8 cellular contexts compared by ENCODE assay signal in the genomic region with DNA sequence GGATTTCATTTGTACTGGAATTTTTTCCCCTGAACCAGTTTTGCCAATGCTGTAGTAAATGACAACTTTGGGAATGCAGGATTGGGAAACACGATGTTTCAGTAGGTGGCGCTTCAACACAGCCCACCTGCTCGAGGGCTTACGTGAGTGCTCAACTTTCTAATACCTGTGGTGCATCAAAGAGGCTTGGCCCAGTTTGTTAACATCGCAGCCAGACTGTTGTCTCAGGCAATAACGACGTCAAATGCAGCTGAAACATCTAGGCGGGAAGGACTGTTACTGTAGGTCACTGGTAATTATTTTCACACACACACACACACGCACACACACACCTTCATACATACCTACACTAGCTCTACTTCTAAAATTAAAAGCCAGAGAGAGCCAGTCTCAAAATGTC.
A peak's percentile ranks its signal among the peaks of the same experiment; 100 is the strongest.
DNase-seq lines count a peak whose midpoint lies in the region; ATAC-seq and TF ChIP-seq lines count a peak whose summit lies in the region.

No MANE protein-coding gene starts in this region.

- 14% methylated on average over 9 of the region's 9 CpGs for WGBS in hepatocyte (ENCODE audit: low lambda C conversion rate, missing lambda C conversion rate)

- H4K20me1 ChIP-seq in Loucy (ENCODE audit: insufficient read depth, low read length, poor library complexity, severe bottlenecking) (no peaks in the 10 kb centered on the region), SU-DHL-6 (ENCODE audit: low read depth, low read length) (no peaks in the 10 kb centered on the region), hepatocyte (ENCODE audit: insufficient read depth, poor library complexity, severe bottlenecking) (no peaks in the 10 kb centered on the region)

- H3K9me3 ChIP-seq in Loucy (ENCODE audit: insufficient read depth, low read depth, low read length) (no peaks in the 10 kb centered on the region), SU-DHL-6 (ENCODE audit: insufficient read depth, low read length) (no peaks in the 10 kb centered on the region), hepatocyte (ENCODE audit: low read depth) (no peaks in the 10 kb centered on the region)

- peak; percentile 33 for TF ChIP-seq CTCF in Loucy (conservative IDR thresholded peaks at IDR 0.05; ENCODE audit: low read length)
- TF ChIP-seq CTCF in SU-DHL-6 (IDR thresholded peaks at IDR 0.05; ENCODE audit: insufficient read depth, low read length, poor library complexity, severe bottlenecking), result peak; percentile 19
- peak; percentile 75 for TF ChIP-seq CTCF in hepatocyte (IDR thresholded peaks at IDR 0.05; ENCODE audit: poor library complexity)

- H3K9ac ChIP-seq in Loucy (ENCODE audit: low read depth, low read length, poor library complexity, severe bottlenecking) (no peak overlapping the region), SU-DHL-6 (ENCODE audit: low read length) (no peak overlapping the region)

- ATAC-seq in GM19351 (IDR thresholded peaks at IDR 0.05; ENCODE audit: unreplicated experiment), result no peak
- ATAC-seq in GM19035 (IDR thresholded peaks at IDR 0.05; ENCODE audit: unreplicated experiment), result no peak
- ATAC-seq in GM21390 (IDR thresholded peaks at IDR 0.05; ENCODE audit: unreplicated experiment), result no peak

- H3K4me1 ChIP-seq in Loucy (ENCODE audit: insufficient read depth, low read length, poor library complexity, severe bottlenecking), result no peaks in the 10 kb centered on the region
- H3K4me1 ChIP-seq in hepatocyte (ENCODE audit: insufficient read depth), result no peaks in the 10 kb centered on the region

- no peak overlapping the region for H3K27ac ChIP-seq in SU-DHL-6 (ENCODE audit: low read depth, low read length)
- no peak overlapping the region for H3K27ac ChIP-seq in hepatocyte

- H3K4me3 ChIP-seq in Loucy (ENCODE audit: low read length, poor library complexity, severe bottlenecking) (no peak overlapping the region), SU-DHL-6 (ENCODE audit: insufficient read depth, low read length, poor library complexity, severe bottlenecking) (no peak overlapping the region), hepatocyte (no peak overlapping the region)

- DNase-seq in DMS114 treated with DMSO at 0.1 percent for 48 hours (lab: John Stamatoyannopoulos, UW; ENCODE audit: unreplicated experiment) (peak; percentile 36), hepatocyte (ENCODE audit: low spot score) (peak; percentile 77)
- no peak for DNase-seq in activated CD8-positive, alpha-beta memory T cell treated with anti-CD3 and anti-CD28 coated beads for 24 hours

- H3F3A ChIP-seq in Loucy (ENCODE audit: low read depth) (no peaks in the 10 kb centered on the region), SU-DHL-6 (ENCODE audit: insufficient read depth) (no peaks in the 10 kb centered on the region)

- H3K27me3 ChIP-seq in Loucy (ENCODE audit: insufficient read depth, low read length, poor library complexity, severe bottlenecking), result no peaks in the 10 kb centered on the region
- H3K27me3 ChIP-seq in SU-DHL-6 (ENCODE audit: low read length), result peaks cover 2% of the 10 kb centered on the region; the same call in 1 of the 2 replicates
- peaks cover 3% of the 10 kb centered on the region for H3K27me3 ChIP-seq in hepatocyte

- no peak overlapping the region for H2AFZ ChIP-seq in Loucy (ENCODE audit: low read length)
- H2AFZ ChIP-seq in SU-DHL-6 (ENCODE audit: low read depth, low read length, severe bottlenecking), result no peak overlapping the region
- H2AFZ ChIP-seq in hepatocyte, result no peak overlapping the region

- H3K9me2 ChIP-seq in Loucy (replicated peaks; ENCODE audit: low read depth, low read length), result no peaks in the 10 kb centered on the region
- H3K9me2 ChIP-seq in SU-DHL-6 (replicated peaks; ENCODE audit: insufficient read depth, low read length), result 0 out of 2 replicates have a peak, but pooled peaks cover 3% of the 10 kb centered on the region
- no peaks in the 10 kb centered on the region for H3K9me2 ChIP-seq in hepatocyte (replicated peaks; ENCODE audit: insufficient read depth)

- H3K79me2 ChIP-seq in Loucy (ENCODE audit: insufficient read depth, low read length), result no peaks in the 10 kb centered on the region
- H3K79me2 ChIP-seq in SU-DHL-6 (ENCODE audit: insufficient read depth, low read length), result no peaks in the 10 kb centered on the region
- no peaks in the 10 kb centered on the region for H3K79me2 ChIP-seq in hepatocyte

- H3K36me3 ChIP-seq in Loucy (ENCODE audit: insufficient read depth, low read length), result no peaks in the 10 kb centered on the region
- no peaks in the 10 kb centered on the region for H3K36me3 ChIP-seq in SU-DHL-6 (ENCODE audit: low read length)
- no peaks in the 10 kb centered on the region for H3K36me3 ChIP-seq in hepatocyte (replicated peaks; ENCODE audit: insufficient read depth, low read depth)

- H3K4me2 ChIP-seq in Loucy (ENCODE audit: low read depth, low read length, poor library complexity, severe bottlenecking) (no peak overlapping the region), SU-DHL-6 (ENCODE audit: low read depth, low read length, poor library complexity, severe bottlenecking) (no peak overlapping the region), hepatocyte (no peak overlapping the region)

Comparison
In these comparisons a context has a peak if more than half of its experiments do, and no peak if none do; other contexts are left out.
1. CTCF ChIP-seq: peak in every context shown above with its lines; median percentile 75 in hepatocyte; 33 in Loucy; 19 in SU-DHL-6.